In the genomic region with DNA sequence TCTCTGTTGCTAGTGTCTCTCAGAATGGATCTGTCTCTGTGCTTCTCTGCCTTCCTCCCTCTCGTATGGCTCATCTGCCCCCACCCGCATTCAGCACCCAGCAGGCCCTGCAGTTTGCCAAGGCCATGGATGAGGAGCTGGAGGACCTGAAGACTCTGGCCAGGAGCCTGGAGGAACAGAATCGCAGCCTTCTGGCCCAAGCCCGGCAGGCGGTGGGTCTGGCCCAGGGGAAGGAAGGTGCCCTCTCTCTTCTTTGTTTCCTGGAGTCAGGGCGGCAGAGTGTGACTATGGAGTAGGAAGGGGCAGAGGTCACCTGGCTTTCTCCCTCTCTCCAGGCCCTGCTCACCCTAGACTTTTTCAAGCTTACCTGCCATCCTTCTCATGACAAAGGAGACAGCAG, we compare ENCODE assay signal across 18 cellular contexts. TPM values are rescaled to one million over a fixed set of nuclear protein-coding genes. Genes with fewer than 3 reads are reported as not detected.
DNase-seq lines count a peak whose midpoint lies in the region; ATAC-seq, FAIRE-seq and TF ChIP-seq lines count a peak whose summit lies in the region.
"Had no signal": no experiment of that assay in that cellular context is flagged by ENCODE, and none has a peak within 500 bp of the region (broad histone marks: within the 10 kb centered on the region; RNA-seq: fewer than 3 reads in every experiment).

No MANE protein-coding gene starts in this region.

- H3K27ac Mint-ChIP-seq in T-helper 2 cell treated with Interferon-gamma antibody and Interleukin-4, amounts not matched to agents 5 μg/mL and 100 μg/mL, for 36 hours = peak overlapping the region; percentile 28

- H3K4me3 Mint-ChIP-seq in T-helper 2 cell treated with Interferon-gamma antibody and Interleukin-4, amounts not matched to agents 5 μg/mL and 100 μg/mL, for 36 hours = peak overlapping the region; percentile 15

- H2BK120ac ChIP-seq in H1 (replicated peaks; ENCODE audit: low read depth, low read length) (no peak overlapping the region), neuronal stem cell (ENCODE audit: low read depth, low read length) (peak overlapping the region; percentile 61)

- H3K4me3 ChIP-seq in Loucy (ENCODE audit: low read length, poor library complexity, severe bottlenecking) (no peak overlapping the region), H1 (ENCODE audit: extremely low read depth in 1 of 4, insufficient read depth in 2 of 4, low read depth in 3 of 4, low read length in 4 of 4) (no peak overlapping the region), neuronal stem cell (ENCODE audit: low read length in 2 of 2) (no peak overlapping the region)

- no peak overlapping the region for H2BK15ac ChIP-seq in H1 (ENCODE audit: low read length)
- peak overlapping the region; percentile 78 for H2BK15ac ChIP-seq in neuronal stem cell (ENCODE audit: low read length)

- peaks cover 9% of the 10 kb centered on the region for H3K27me3 Mint-ChIP-seq in T-helper 2 cell treated with Interferon-gamma antibody and Interleukin-4, amounts not matched to agents 5 μg/mL and 100 μg/mL, for 36 hours (ENCODE audit: low read depth)

- H3K18ac ChIP-seq in H1 (ENCODE audit: extremely low read depth, low read length) (peak overlapping the region; percentile 48; the same call in 1 of the 2 replicates), neuronal stem cell (ENCODE audit: low read length) (peak overlapping the region; percentile 68)

- H4K8ac ChIP-seq in H1 (ENCODE audit: extremely low read depth, insufficient read depth, low read length) = no peak overlapping the region
- H4K8ac ChIP-seq in neuronal stem cell (ENCODE audit: low read depth, low read length) = no peak overlapping the region

- 0 out of 2 replicates have a peak overlapping the region, but pooled peaks have one; percentile 7 for H2BK20ac ChIP-seq in H1 (ENCODE audit: low read length)

- H3K9me2 ChIP-seq in Loucy (replicated peaks; ENCODE audit: low read depth, low read length) = no peaks in the 10 kb centered on the region

- CTCF ChIA-PET in H1 (lab: Charles Lee; ENCODE audit: partially characterized antibody) = interaction anchor here (1.0 to 10.4 kb wide), 3 partner anchors 16 to 26 kb away, joined by 3 to 291 read pairs (median 3); partner anchors contain the start of genes GFY and PTH2

- H3K9me3 ChIP-seq in Loucy (ENCODE audit: insufficient read depth, low read depth, low read length) (no peaks in the 10 kb centered on the region), H1 (ENCODE audit: insufficient read depth in 2 of 2, low read depth in 1 of 2, low read length in 1 of 2) (no peaks in the 10 kb centered on the region), neuronal stem cell (replicated peaks in 1 of 2; ENCODE audit: control insufficient read depth in 2 of 2, insufficient read depth in 1 of 2, low read depth in 1 of 2, low read length in 2 of 2) (no peaks in the 10 kb centered on the region)

- no peaks in the 10 kb centered on the region for H3K27me3 ChIP-seq in Loucy (ENCODE audit: insufficient read depth, low read length, poor library complexity, severe bottlenecking)
- H3K27me3 ChIP-seq in H1 (replicated peaks in 1 of 4; ENCODE audit: control insufficient read depth in 3 of 4, extremely low read depth in 1 of 4, insufficient read depth in 3 of 4, low read length in 3 of 4) = no peaks in the 10 kb centered on the region
- peaks cover 0 to 15% (median 0%) of the 10 kb centered on the region in 3 experiments for H3K27me3 ChIP-seq in neuronal stem cell (ENCODE audit: control insufficient read depth in 3 of 3, insufficient read depth in 3 of 3, low read depth in 1 of 3, low read length in 3 of 3)

- H2BK5ac ChIP-seq in H1 (ENCODE audit: low read depth, low read length) = peak overlapping the region; percentile 73; the same call in 1 of the 2 replicates
- H2BK5ac ChIP-seq in neuronal stem cell (ENCODE audit: low read length) = peak overlapping the region; percentile 42

- no peak for DNase-seq in T-helper 2 cell treated with Interferon-gamma antibody and Interleukin-4, amounts not matched to agents 5 μg/mL and 100 μg/mL, for 36 hours (ENCODE audit: low spot score)
- DNase-seq in T-helper 2 cell (no peak), H1 (ENCODE audit: low read depth in 1 of 2, low spot score in 2 of 2) (no peak), neuronal stem cell (ENCODE audit: low spot score) (no peak), cortex of kidney (lab: John Stamatoyannopoulos, UW) (no peak)
- no peak for DNase-seq in stimulated activated CD4-positive, alpha-beta T cell treated with anti-CD3 and anti-CD28 coated beads, Interleukin-4, amount 100 ng/mL, for 4 hours
- DNase-seq: DMS 273 treated with DMSO at 0.1 percent for 48 hours, GF-D8, NCI-H1436 treated with DMSO at 0.1 percent for 48 hours, NCI-H2029 treated with DMSO at 0.1 percent for 48 hours, NCI-H748 treated with DMSO at 0.1 percent for 48 hours had no signal

- no peaks in the 10 kb centered on the region for H3K23me2 ChIP-seq in H1 (ENCODE audit: low read depth, low read length)

- H3K36me3 ChIP-seq in Loucy (ENCODE audit: insufficient read depth, low read length) (no peaks in the 10 kb centered on the region), H1 (ENCODE audit: control insufficient read depth in 2 of 4, insufficient read depth in 4 of 4, low read length in 3 of 4) (no peaks in the 10 kb centered on the region), neuronal stem cell (replicated peaks in 1 of 2; ENCODE audit: control insufficient read depth in 2 of 2, insufficient read depth in 2 of 2, low read length in 2 of 2) (no peaks in the 10 kb centered on the region)

- H3K56ac ChIP-seq in H1 (replicated peaks; ENCODE audit: insufficient read length, low read depth, low read length) = no peak overlapping the region

- no peak overlapping the region for H4K5ac ChIP-seq in H1 (ENCODE audit: insufficient read length, low read depth, low read length)

- no peaks in the 10 kb centered on the region for H3K79me2 ChIP-seq in Loucy (ENCODE audit: insufficient read depth, low read length)
- no peaks in the 10 kb centered on the region for H3K79me2 ChIP-seq in H1 (ENCODE audit: control insufficient read depth in 1 of 2, insufficient read depth in 2 of 2, low read length in 2 of 2)

- H2AK5ac ChIP-seq in H1 (ENCODE audit: low read depth, low read length) = no peak overlapping the region
- peak overlapping the region; percentile 69 for H2AK5ac ChIP-seq in neuronal stem cell (ENCODE audit: low read depth, low read length)

- H3K79me1 ChIP-seq in H1 (ENCODE audit: low read depth, low read length) (no peaks in the 10 kb centered on the region), neuronal stem cell (ENCODE audit: low read depth, low read length) (no peaks in the 10 kb centered on the region)

- 78% methylated on average over 6 of the region's 6 CpGs; no CpG with 5 or more reads in 1 of the 2 experiments for WGBS in H1 (ENCODE audit: extremely low coverage in 1 of 2, insufficient coverage in 1 of 2, insufficient read length in 1 of 2, insufficient replicate concordance in 2 of 2, low coverage in 1 of 2, low lambda C conversion rate in 2 of 2, missing lambda C conversion rate in 1 of 2), 2 experiments
- WGBS in neuronal stem cell (ENCODE audit: extremely low coverage in 2 of 2, insufficient read length in 2 of 2, insufficient replicate concordance in 1 of 2), 2 donors = no CpG with 5 or more reads among the region's 6 CpGs

- no peak for TF ChIP-seq POLR2A in H1 (IDR thresholded peaks at IDR 0.05; ENCODE audit: control extremely low read depth in 1 of 2, low read depth in 2 of 2, low read length in 2 of 2)

- no peak for ATAC-seq in HG02571 (IDR thresholded peaks at IDR 0.05; ENCODE audit: unreplicated experiment)

- FAIRE-seq in H1 (lab: Jason Lieb, UNC) = no peak
- FAIRE-seq: GM18507 had no signal

- H4K20me1 ChIP-seq in Loucy (ENCODE audit: insufficient read depth, low read length, poor library complexity, severe bottlenecking) (no peaks in the 10 kb centered on the region), H1 (replicated peaks in 1 of 2; ENCODE audit: control insufficient read depth in 1 of 2, insufficient read depth in 2 of 2, low read length in 2 of 2) (no peaks in the 10 kb centered on the region)

- H2AFZ ChIP-seq in Loucy (ENCODE audit: low read length) = peak overlapping the region; percentile 28; the same call in 1 of the 2 replicates
- no peak overlapping the region for H2AFZ ChIP-seq in H1 (ENCODE audit: low read length)
- peak overlapping the region; percentile 13 for H2AFZ ChIP-seq in neuronal stem cell (ENCODE audit: low read length)

- peaks cover 20% of the 10 kb centered on the region for H3K4me1 Mint-ChIP-seq in T-helper 2 cell treated with Interferon-gamma antibody and Interleukin-4, amounts not matched to agents 5 μg/mL and 100 μg/mL, for 36 hours (ENCODE audit: low read depth)

- H3K9ac ChIP-seq in Loucy (ENCODE audit: low read depth, low read length, poor library complexity, severe bottlenecking) (peak overlapping the region; percentile 55), H1 (replicated peaks in 1 of 4; ENCODE audit: extremely low read depth in 1 of 4, low read depth in 3 of 4, low read length in 3 of 4) (no peak overlapping the region), neuronal stem cell (ENCODE audit: low read depth, low read length, poor library complexity) (no peak overlapping the region)

- TF ChIP-seq EP300 in H1 (IDR thresholded peaks at IDR 0.05; ENCODE audit: borderline replicate concordance in 1 of 2, low read depth in 2 of 2, low read length in 2 of 2) = no peak

- no peak overlapping the region for H3K23ac ChIP-seq in H1 (ENCODE audit: insufficient read length)
- no peak overlapping the region for H3K23ac ChIP-seq in neuronal stem cell (ENCODE audit: low read depth, low read length, poor library complexity)

- no peaks in the 10 kb centered on the region for H3K9me3 Mint-ChIP-seq in T-helper 2 cell treated with Interferon-gamma antibody and Interleukin-4, amounts not matched to agents 5 μg/mL and 100 μg/mL, for 36 hours

- H3K27ac ChIP-seq in H1 (ENCODE audit: low read depth, low read length) = no peak overlapping the region
- H3K27ac ChIP-seq in neuronal stem cell (replicated peaks; ENCODE audit: low read length) = no peak overlapping the region
- H3K27ac ChIP-seq: 22Rv1 had no signal

- H2BK12ac ChIP-seq in H1 (ENCODE audit: low read depth, low read length) (peak overlapping the region; percentile 29; the same call in 1 of the 2 replicates), neuronal stem cell (ENCODE audit: low read length) (peak overlapping the region; percentile 69)

- H3K14ac ChIP-seq in H1 (ENCODE audit: insufficient read length) (no peak overlapping the region), neuronal stem cell (ENCODE audit: low read length) (no peak overlapping the region)

- POLR2A ChIA-PET in H1 (lab: Charles Lee; ENCODE audit: partially characterized antibody) = interaction anchor here (0.8 to 1.0 kb wide), 2 partner anchors 22 to 31 kb away, joined by 3 read pairs; no protein-coding TSS in a partner anchor

- no peak overlapping the region for H4K91ac ChIP-seq in H1 (replicated peaks; ENCODE audit: insufficient read length, low read length)
- H4K91ac ChIP-seq in neuronal stem cell (ENCODE audit: low read depth, low read length, poor library complexity) = no peak overlapping the region

- TF ChIP-seq RAD21 in H1 (IDR thresholded peaks at IDR 0.05 in 1 of 2, conservative IDR thresholded peaks at IDR 0.05 in 1 of 2; ENCODE audit: low read depth in 2 of 2, low read length in 2 of 2) = no peak

- TF ChIP-seq CTCF in Loucy (conservative IDR thresholded peaks at IDR 0.05; ENCODE audit: low read length) (no peak), H1 (IDR thresholded peaks at IDR 0.05; ENCODE audit: control extremely low read depth in 1 of 3, insufficient read depth in 1 of 3, low read depth in 1 of 3, low read length in 3 of 3) (no peak)

- H3K4ac ChIP-seq in H1 (replicated peaks; ENCODE audit: insufficient read length, low read depth, low read length) (no peak overlapping the region), neuronal stem cell (ENCODE audit: low read length) (no peak overlapping the region)

- H3K4me1 ChIP-seq in Loucy (ENCODE audit: insufficient read depth, low read length, poor library complexity, severe bottlenecking) (peaks cover 41% of the 10 kb centered on the region), H1 (replicated peaks in 1 of 4; ENCODE audit: control insufficient read depth in 3 of 4, insufficient read depth in 4 of 4, low read length in 3 of 4) (peaks cover under 1 to 24% (median 15%) of the 10 kb centered on the region in 4 experiments), neuronal stem cell (ENCODE audit: control insufficient read depth in 2 of 2, insufficient read depth in 1 of 2, low read depth in 1 of 2, low read length in 2 of 2) (peaks cover 9 to 33% of the 10 kb centered on the region in 2 donors)

- H3F3A ChIP-seq in Loucy (ENCODE audit: low read depth) = no peaks in the 10 kb centered on the region

- no peaks in the 10 kb centered on the region for H3K36me3 Mint-ChIP-seq in T-helper 2 cell treated with Interferon-gamma antibody and Interleukin-4, amounts not matched to agents 5 μg/mL and 100 μg/mL, for 36 hours (ENCODE audit: low read depth)

- H3K4me2 ChIP-seq in Loucy (ENCODE audit: low read depth, low read length, poor library complexity, severe bottlenecking) = peak overlapping the region; percentile 27
- H3K4me2 ChIP-seq in H1 (ENCODE audit: insufficient read depth in 1 of 2, low read depth in 2 of 2, low read length in 2 of 2) = no peak overlapping the region
- H3K4me2 ChIP-seq in neuronal stem cell (ENCODE audit: insufficient read depth, low read length, poor library complexity, severe bottlenecking) = no peak overlapping the region

RNA-seq across cellular contexts. Expression of gene KASH5, which starts 10.9 kb away (rescaled TPM):
- 0.19 and 0.57 TPM in 2 replicates for total RNA-seq in H1 (2021; fragmentation: NEBNext Ultra II Directional; extraction: Animal tissue kit (Norgen Biotek cat#: 25700))
- polyA plus RNA-seq in H1 (2011; rRNA removed) = 0.05 and 0.28 TPM in 2 replicates
- polyA plus RNA-seq in H1 (2011; cell fraction: cytosol; rRNA removed) = 0.21 TPM
- polyA plus RNA-seq in H1 (2011; cell fraction: nucleus; rRNA removed) = 0.76 TPM
- polyA plus RNA-seq in H1 (2012, experiment 1 of 2) = 0.12 to 0.42 TPM in 2 of 4 replicates, not detected in the others
- not detected for polyA plus RNA-seq in H1 (2012, experiment 2 of 2)
- polyA plus RNA-seq in H1 (2013, experiment 1 of 2) = 0.12 TPM
- 0.07 TPM for polyA plus RNA-seq in H1 (2013, experiment 2 of 2)
- polyA minus RNA-seq in H1 (2011; rRNA and poly(A)+ RNA removed) = 0.17 TPM in 1 of 2 replicates, not detected in the other
- polyA minus RNA-seq in H1 (2011; cell fraction: cytosol; rRNA and poly(A)+ RNA removed) = not detected
- polyA minus RNA-seq in H1 (2011; cell fraction: nucleus; rRNA and poly(A)+ RNA removed) = not detected
- 0.17 TPM for polyA plus RNA-seq in neuronal stem cell (2013, experiment 1 of 2)
- 0.17 TPM for polyA plus RNA-seq in neuronal stem cell (2013, experiment 2 of 2)
- total RNA-seq: NCI-H460 had no signal
- polyA plus RNA-seq: AG04450, BJ had no signal

RNA-seq across cellular contexts. Expression of gene PTH2, which starts 24.3 kb away (rescaled TPM):
- 0.82 TPM in 1 of 2 replicates, not detected in the other for total RNA-seq in H1 (2021; fragmentation: NEBNext Ultra II Directional; extraction: Animal tissue kit (Norgen Biotek cat#: 25700))
- polyA plus RNA-seq in H1 (2011; rRNA removed) = 0.50 TPM in 1 of 2 replicates, not detected in the other
- 0.41 TPM for polyA plus RNA-seq in H1 (2011; cell fraction: cytosol; rRNA removed)
- 0.40 TPM for polyA plus RNA-seq in H1 (2011; cell fraction: nucleus; rRNA removed)
- polyA plus RNA-seq in H1 (2012, experiment 1 of 2) = 0.63 to 0.70 TPM in 2 of 4 replicates, not detected in the others
- polyA plus RNA-seq in H1 (2012, experiment 2 of 2) = not detected
- 0.81 TPM for polyA plus RNA-seq in H1 (2013, experiment 1 of 2)
- polyA plus RNA-seq in H1 (2013, experiment 2 of 2) = 0.83 TPM
- not detected in 2 replicates for polyA minus RNA-seq in H1 (2011; rRNA and poly(A)+ RNA removed)
- not detected for polyA minus RNA-seq in H1 (2011; cell fraction: cytosol; rRNA and poly(A)+ RNA removed)
- not detected for polyA minus RNA-seq in H1 (2011; cell fraction: nucleus; rRNA and poly(A)+ RNA removed)
- 1.4 TPM for polyA plus RNA-seq in neuronal stem cell (2013, experiment 1 of 2)
- polyA plus RNA-seq in neuronal stem cell (2013, experiment 2 of 2) = 1.6 TPM
- total RNA-seq: NCI-H460 had no signal
- polyA plus RNA-seq: AG04450, BJ had no signal

RNA-seq across cellular contexts. Expression of gene GFY, which starts 26.3 kb away (rescaled TPM):
- total RNA-seq in H1 (2021; fragmentation: NEBNext Ultra II Directional; extraction: Animal tissue kit (Norgen Biotek cat#: 25700)) = 0.93 and 1.1 TPM in 2 replicates
- polyA plus RNA-seq in H1 (2011; rRNA removed) = 0.68 and 1.2 TPM in 2 replicates
- 0.47 TPM for polyA plus RNA-seq in H1 (2011; cell fraction: cytosol; rRNA removed)
- 1.5 TPM for polyA plus RNA-seq in H1 (2011; cell fraction: nucleus; rRNA removed)
- polyA plus RNA-seq in H1 (2012, experiment 1 of 2) = 1.2 to 2.3 TPM (median 1.7 TPM) in 4 replicates
- 1.1 TPM for polyA plus RNA-seq in H1 (2012, experiment 2 of 2)
- polyA plus RNA-seq in H1 (2013, experiment 1 of 2) = 3.5 TPM
- 2.8 TPM for polyA plus RNA-seq in H1 (2013, experiment 2 of 2)
- 0.19 TPM in 1 of 2 replicates, not detected in the other for polyA minus RNA-seq in H1 (2011; rRNA and poly(A)+ RNA removed)
- not detected for polyA minus RNA-seq in H1 (2011; cell fraction: cytosol; rRNA and poly(A)+ RNA removed)
- 0.70 TPM for polyA minus RNA-seq in H1 (2011; cell fraction: nucleus; rRNA and poly(A)+ RNA removed)
- 1.3 TPM for polyA plus RNA-seq in neuronal stem cell (2013, experiment 1 of 2)
- 1.5 TPM for polyA plus RNA-seq in neuronal stem cell (2013, experiment 2 of 2)
- total RNA-seq: NCI-H460 had no signal
- polyA plus RNA-seq: AG04450, BJ had no signal

RNA-seq across cellular contexts. Expression of gene DKKL1, which starts 35.3 kb away (rescaled TPM):
- 2.6 and 3.1 TPM in 2 replicates for total RNA-seq in H1 (2021; fragmentation: NEBNext Ultra II Directional; extraction: Animal tissue kit (Norgen Biotek cat#: 25700))
- polyA plus RNA-seq in H1 (2011; rRNA removed) = 5.9 and 6.8 TPM in 2 replicates
- 4.6 TPM for polyA plus RNA-seq in H1 (2011; cell fraction: cytosol; rRNA removed)
- 5.8 TPM for polyA plus RNA-seq in H1 (2011; cell fraction: nucleus; rRNA removed)
- polyA plus RNA-seq in H1 (2012, experiment 1 of 2) = 1.4 to 4.0 TPM (median 3.3 TPM) in 4 replicates
- polyA plus RNA-seq in H1 (2012, experiment 2 of 2) = 3.4 TPM
- polyA plus RNA-seq in H1 (2013, experiment 1 of 2) = 5.0 TPM
- polyA plus RNA-seq in H1 (2013, experiment 2 of 2) = 4.3 TPM
- 1.0 and 2.1 TPM in 2 replicates for polyA minus RNA-seq in H1 (2011; rRNA and poly(A)+ RNA removed)
- polyA minus RNA-seq in H1 (2011; cell fraction: cytosol; rRNA and poly(A)+ RNA removed) = 2.6 TPM
- 1.5 TPM for polyA minus RNA-seq in H1 (2011; cell fraction: nucleus; rRNA and poly(A)+ RNA removed)
- 8.4 TPM for polyA plus RNA-seq in neuronal stem cell (2013, experiment 1 of 2)
- polyA plus RNA-seq in neuronal stem cell (2013, experiment 2 of 2) = 7.5 TPM
- total RNA-seq: NCI-H460 had no signal

RNA-seq across cellular contexts. Expression of gene TEAD2, which starts 36.7 kb away (rescaled TPM):
- 146 and 156 TPM in 2 replicates for total RNA-seq in H1 (2021; fragmentation: NEBNext Ultra II Directional; extraction: Animal tissue kit (Norgen Biotek cat#: 25700))
- polyA plus RNA-seq in H1 (2011; rRNA removed) = 87.6 and 110 TPM in 2 replicates
- 76.8 TPM for polyA plus RNA-seq in H1 (2011; cell fraction: cytosol; rRNA removed)
- polyA plus RNA-seq in H1 (2011; cell fraction: nucleus; rRNA removed) = 113 TPM
- 111 to 130 TPM (median 124 TPM) in 4 replicates for polyA plus RNA-seq in H1 (2012, experiment 1 of 2)
- 176 TPM for polyA plus RNA-seq in H1 (2012, experiment 2 of 2)
- 139 TPM for polyA plus RNA-seq in H1 (2013, experiment 1 of 2)
- polyA plus RNA-seq in H1 (2013, experiment 2 of 2) = 138 TPM
- 97.0 and 101 TPM in 2 replicates for polyA minus RNA-seq in H1 (2011; rRNA and poly(A)+ RNA removed)
- polyA minus RNA-seq in H1 (2011; cell fraction: cytosol; rRNA and poly(A)+ RNA removed) = 74.5 TPM
- polyA minus RNA-seq in H1 (2011; cell fraction: nucleus; rRNA and poly(A)+ RNA removed) = 52.5 TPM
- polyA plus RNA-seq in neuronal stem cell (2013, experiment 1 of 2) = 226 TPM
- 220 TPM for polyA plus RNA-seq in neuronal stem cell (2013, experiment 2 of 2)
